In the genomic region with DNA sequence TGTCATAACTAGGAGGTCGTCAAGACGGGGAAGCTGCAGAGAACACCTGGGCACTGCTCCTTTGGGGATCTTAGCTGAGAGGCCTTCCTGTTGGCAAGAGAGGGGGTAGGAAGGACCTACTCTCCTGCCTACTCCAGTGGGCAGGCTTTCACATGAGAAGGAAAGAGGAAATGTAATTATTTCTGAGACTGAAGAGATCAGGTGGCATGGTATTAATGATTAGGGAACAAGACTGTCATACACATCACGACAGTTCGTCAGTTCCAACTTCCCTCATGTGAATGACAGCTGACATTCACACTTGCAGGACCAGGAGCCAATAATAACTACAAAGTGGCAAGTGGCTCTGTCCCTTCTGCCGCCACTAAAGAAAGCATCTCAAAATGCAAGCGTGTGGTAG, we compare ENCODE assay signal across 18 cellular contexts.
"Had no signal": no experiment of that assay in that cellular context is flagged by ENCODE, and none has a peak within 500 bp of the region (broad histone marks: within the 10 kb centered on the region; RNA-seq: fewer than 3 reads in every experiment).

No MANE protein-coding gene starts in this region.

- H3K4me3 Mint-ChIP-seq: activated CD4-positive, alpha-beta memory T cell treated with anti-CD3 and anti-CD28 coated beads, Interleukin-2, amount 10 ng/mL, durations not matched to agents 7 days and 5 days; activated naive CD4-positive, alpha-beta T cell treated with anti-CD3 and anti-CD28 coated beads, Interleukin-2, amount 50 U/mL, for 24 hours; activated T-cell treated with anti-CD3 and anti-CD28 coated beads, Interleukin-2, amount 50 U/mL, for 24 hours; central memory CD8-positive, alpha-beta T cell; WTC11 had no signal

- DNase-seq: activated CD4-positive, alpha-beta memory T cell treated with anti-CD3 and anti-CD28 coated beads, Interleukin-2, amount 10 ng/mL, durations not matched to agents 7 days and 5 days; activated CD4-positive, alpha-beta T cell treated with anti-CD3 and anti-CD28 coated beads for 4 hours; activated effector memory CD4-positive, alpha-beta T cell treated with Interleukin-2 at 50 U/mL for 16 hours; activated T-cell treated with anti-CD3 and anti-CD28 coated beads, Interleukin-2, amount 50 U/mL, for 24 hours; adrenal gland; cortex of kidney; effector CD8-positive, alpha-beta T cell; foreskin keratinocyte; kidney glomerular epithelial cell; ovary; stimulated activated CD4-positive, alpha-beta T cell treated with anti-CD3 and anti-CD28 coated beads, Interleukin-12 subunit alpha, Interleukin-12 subunit beta, amount 100 ng/mL, for 4 hours; stimulated activated CD4-positive, alpha-beta T cell treated with anti-CD3 and anti-CD28 coated beads, Interleukin-2, amount 100 ng/mL, for 24 hours; T-helper 2 cell; thyroid gland had no signal

- H3K4me1 Mint-ChIP-seq: activated CD4-positive, alpha-beta memory T cell treated with anti-CD3 and anti-CD28 coated beads, Interleukin-2, amount 10 ng/mL, durations not matched to agents 7 days and 5 days; activated naive CD4-positive, alpha-beta T cell treated with anti-CD3 and anti-CD28 coated beads, Interleukin-2, amount 50 U/mL, for 24 hours; central memory CD8-positive, alpha-beta T cell had no signal

- ATAC-seq: foreskin keratinocyte had no signal

- H3K9me3 ChIP-seq: adrenal gland, ovary, thyroid gland, uterus had no signal

- H3K4me1 ChIP-seq: foreskin keratinocyte, thyroid gland, uterus had no signal

- H3K27me3 ChIP-seq: adrenal gland, ovary, thyroid gland, uterus had no signal

- H3K4me3 ChIP-seq: adrenal gland, ovary, thyroid gland, uterus had no signal

- H3K9me3 Mint-ChIP-seq: activated CD4-positive, alpha-beta memory T cell treated with anti-CD3 and anti-CD28 coated beads, Interleukin-2, amount 10 ng/mL, durations not matched to agents 7 days and 5 days; activated naive CD4-positive, alpha-beta T cell treated with anti-CD3 and anti-CD28 coated beads, Interleukin-2, amount 50 U/mL, for 24 hours; activated T-cell treated with anti-CD3 and anti-CD28 coated beads, Interleukin-2, amount 50 U/mL, for 24 hours; central memory CD8-positive, alpha-beta T cell had no signal

- H3K27ac Mint-ChIP-seq: activated CD4-positive, alpha-beta memory T cell treated with anti-CD3 and anti-CD28 coated beads, Interleukin-2, amount 10 ng/mL, durations not matched to agents 7 days and 5 days; activated naive CD4-positive, alpha-beta T cell treated with anti-CD3 and anti-CD28 coated beads, Interleukin-2, amount 50 U/mL, for 24 hours; activated T-cell treated with anti-CD3 and anti-CD28 coated beads, Interleukin-2, amount 50 U/mL, for 24 hours; WTC11 had no signal

- H3K36me3 Mint-ChIP-seq: activated naive CD4-positive, alpha-beta T cell treated with anti-CD3 and anti-CD28 coated beads, Interleukin-2, amount 50 U/mL, for 24 hours; WTC11 had no signal

- H3K36me3 ChIP-seq: adrenal gland, ovary, thyroid gland, uterus had no signal

- H3K27ac ChIP-seq: adrenal gland, foreskin keratinocyte, ovary, thyroid gland, uterus had no signal
